ENCODE assay signal across 13 cellular contexts in the genomic region with DNA sequence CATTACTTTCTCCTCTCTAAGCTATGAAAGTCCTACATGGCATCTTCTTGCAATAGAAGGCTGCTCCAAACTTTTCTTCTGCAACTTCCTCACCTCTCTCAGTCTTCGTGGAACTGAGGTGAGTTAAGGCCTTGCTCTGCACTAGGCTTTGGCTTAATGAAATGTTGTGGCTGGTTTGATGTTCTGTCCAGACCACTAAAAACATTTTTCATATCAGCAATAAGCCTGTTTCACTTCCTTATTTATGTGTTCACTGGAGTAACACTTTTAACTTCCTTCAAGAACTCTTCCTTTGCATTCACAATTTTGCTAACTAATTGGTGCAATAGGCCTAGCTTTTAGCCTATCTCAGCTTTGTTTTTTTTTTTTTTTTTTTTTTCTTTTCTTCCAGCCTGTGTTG.
DNase-seq lines count a peak whose midpoint lies in the region; ATAC-seq and TF ChIP-seq lines count a peak whose summit lies in the region.
"Had no signal": no experiment of that assay in that cellular context is flagged by ENCODE, and none has a peak within 500 bp of the region (broad histone marks: within the 10 kb centered on the region; RNA-seq: fewer than 3 reads in every experiment).

No MANE protein-coding gene starts in this region.

- H3K9me2 ChIP-seq in OCI-LY7 (ENCODE audit: insufficient read depth, low read length) (no peaks in the 10 kb centered on the region), SK-N-SH (no peaks in the 10 kb centered on the region)

- POLR2A ChIA-PET in OCI-LY7 (lab: Charles Lee) (interaction anchor here (0.6 to 1.1 kb wide), 3 partner anchors 19 to 129 kb away, joined by 3 to 4 read pairs (median 3); no protein-coding TSS in a partner anchor), SK-N-SH (lab: Yijun Ruan, JAX) (no interaction called here)
- POLR2A ChIA-PET in activated CD4-positive, alpha-beta memory T cell treated with anti-CD3 and anti-CD28 coated beads for 36 hours (lab: Charles Lee): no interaction called here

- H3K4me3 Mint-ChIP-seq in activated CD4-positive, alpha-beta memory T cell treated with anti-CD3 and anti-CD28 coated beads for 36 hours: no peak overlapping the region
- H3K4me3 Mint-ChIP-seq: effector memory CD8-positive, alpha-beta T cell had no signal

- no peaks in the 10 kb centered on the region for H3K9me3 Mint-ChIP-seq in activated CD4-positive, alpha-beta memory T cell treated with anti-CD3 and anti-CD28 coated beads for 36 hours
- H3K9me3 Mint-ChIP-seq: activated naive CD4-positive, alpha-beta T cell treated with anti-CD3 and anti-CD28 coated beads, Interleukin-2, amount 50 U/mL, for 72 hours; effector memory CD8-positive, alpha-beta T cell had no signal

- H3K9ac ChIP-seq in SK-N-SH: no peak overlapping the region

- no peak for TF ChIP-seq POLR2A in heart left ventricle (IDR thresholded peaks at IDR 0.05)

- H3F3A ChIP-seq in SK-N-SH (replicated peaks; ENCODE audit: insufficient read depth): no peaks in the 10 kb centered on the region

- H3K36me3 Mint-ChIP-seq in activated CD4-positive, alpha-beta memory T cell treated with anti-CD3 and anti-CD28 coated beads for 36 hours: no peaks in the 10 kb centered on the region
- H3K36me3 Mint-ChIP-seq: activated naive CD4-positive, alpha-beta T cell treated with anti-CD3 and anti-CD28 coated beads, Interleukin-2, amount 50 U/mL, for 72 hours had no signal

- no peaks in the 10 kb centered on the region for H3K27me3 Mint-ChIP-seq in activated CD4-positive, alpha-beta memory T cell treated with anti-CD3 and anti-CD28 coated beads for 36 hours

- peaks cover 11% of the 10 kb centered on the region for H3K4me1 ChIP-seq in OCI-LY7 (ENCODE audit: insufficient read depth, low read length, poor library complexity, severe bottlenecking)
- no peaks in the 10 kb centered on the region for H3K4me1 ChIP-seq in heart left ventricle
- H3K4me1 ChIP-seq in foreskin keratinocyte: no peaks in the 10 kb centered on the region
- no peaks in the 10 kb centered on the region for H3K4me1 ChIP-seq in SK-N-SH (ENCODE audit: control insufficient read depth in 1 of 2, insufficient read depth in 2 of 2, low read depth in 1 of 2, low read length in 1 of 2)

- H3K4me2 ChIP-seq in OCI-LY7 (ENCODE audit: low read length) (peak overlapping the region; percentile 33), SK-N-SH (no peak overlapping the region)

- ATAC-seq in GM18517 (IDR thresholded peaks at IDR 0.05; ENCODE audit: unreplicated experiment) (peak; percentile 83), GM21576 (IDR thresholded peaks at IDR 0.05; ENCODE audit: unreplicated experiment) (peak; percentile 89), HG03280 (IDR thresholded peaks at IDR 0.05; ENCODE audit: unreplicated experiment) (peak; percentile 90), heart left ventricle (no peak), foreskin keratinocyte (no peak)
- ATAC-seq: activated naive CD4-positive, alpha-beta T cell treated with anti-CD3 and anti-CD28 coated beads, Interleukin-2, amount 50 U/mL, for 72 hours; effector memory CD8-positive, alpha-beta T cell had no signal

- TF ChIP-seq EP300 in SK-N-SH (IDR thresholded peaks at IDR 0.05; ENCODE audit: borderline replicate concordance in 1 of 2, low read depth in 1 of 2, low read length in 1 of 2): no peak

- TF ChIP-seq RAD21 in SK-N-SH (IDR thresholded peaks at IDR 0.05; ENCODE audit: low read length): no peak

- intact Hi-C loops in OCI-LY7 (cut with micrococcal nuclease; ENCODE audit: unreplicated experiment): no loop called here
- intact Hi-C loops in heart left ventricle (cut with DNase I): no loop called here
- intact Hi-C loops in activated CD4-positive, alpha-beta memory T cell treated with anti-CD3 and anti-CD28 coated beads for 36 hours (cut with micrococcal nuclease): no loop called here

- H3K4me3 ChIP-seq in OCI-LY7 (ENCODE audit: low read depth, low read length, poor library complexity, severe bottlenecking) (no peak overlapping the region), heart left ventricle (no peak overlapping the region), SK-N-SH (ENCODE audit: low read depth in 2 of 2, low read length in 1 of 2) (no peak overlapping the region)

- no peaks in the 10 kb centered on the region for H3K79me2 ChIP-seq in OCI-LY7 (ENCODE audit: insufficient read depth, low read depth, low read length)
- H3K79me2 ChIP-seq in SK-N-SH (ENCODE audit: insufficient read depth): no peaks in the 10 kb centered on the region

- no peak overlapping the region for H2AFZ ChIP-seq in OCI-LY7 (ENCODE audit: low read length)
- H2AFZ ChIP-seq in SK-N-SH (ENCODE audit: low read depth): no peak overlapping the region

- H3K36me3 ChIP-seq in OCI-LY7 (ENCODE audit: insufficient read depth, low read length) (no peaks in the 10 kb centered on the region), heart left ventricle (no peaks in the 10 kb centered on the region), SK-N-SH (replicated peaks in 1 of 2; ENCODE audit: control insufficient read depth in 1 of 2, insufficient read depth in 2 of 2, low read length in 1 of 2) (no peaks in the 10 kb centered on the region)
- H3K36me3 ChIP-seq: WERI-Rb-1 had no signal

- BruUV-seq in OCI-LY7 (replicated peaks; lab: Mats Ljungman, UMichigan): no TSS peak

- no peaks in the 10 kb centered on the region for H4K20me1 ChIP-seq in OCI-LY7 (ENCODE audit: insufficient read depth, low read length)
- H4K20me1 ChIP-seq in SK-N-SH (ENCODE audit: insufficient read depth): no peaks in the 10 kb centered on the region

- DNase-seq in OCI-LY7 (ENCODE audit: low spot score) (peak; percentile 58), heart left ventricle (no peak), foreskin keratinocyte (no peak), SK-N-SH (no peak)
- no peak for DNase-seq in activated CD4-positive, alpha-beta memory T cell treated with anti-CD3 and anti-CD28 coated beads for 36 hours
- DNase-seq: C1 segment of cervical spinal cord; effector memory CD8-positive, alpha-beta T cell; NCI-H1436 treated with DMSO at 0.1 percent for 48 hours had no signal

- WGBS in heart left ventricle, 4 donors: 75 to 80% (median 77%) methylated on average over 1 of the region's 1 CpG
- 56% methylated on average over 1 of the region's 1 CpG for WGBS in SK-N-SH (ENCODE audit: low lambda C conversion rate)

- H3K27ac Mint-ChIP-seq in activated CD4-positive, alpha-beta memory T cell treated with anti-CD3 and anti-CD28 coated beads for 36 hours: no peak overlapping the region
- H3K27ac Mint-ChIP-seq: activated naive CD4-positive, alpha-beta T cell treated with anti-CD3 and anti-CD28 coated beads, Interleukin-2, amount 50 U/mL, for 72 hours; effector memory CD8-positive, alpha-beta T cell had no signal

- CTCF ChIA-PET in OCI-LY7 (lab: Charles Lee; ENCODE audit: unreplicated experiment): no interaction called here
- CTCF ChIA-PET in activated CD4-positive, alpha-beta memory T cell treated with anti-CD3 and anti-CD28 coated beads for 36 hours (lab: Charles Lee): no interaction called here
- CTCF ChIA-PET in SK-N-SH (lab: Yijun Ruan, JAX): interaction anchor here (0.7 to 1.4 kb wide), 2 partner anchors 19 to 59 kb away, joined by 4 read pairs; no protein-coding TSS in a partner anchor

- no peaks in the 10 kb centered on the region for H3K4me1 Mint-ChIP-seq in activated CD4-positive, alpha-beta memory T cell treated with anti-CD3 and anti-CD28 coated beads for 36 hours (ENCODE audit: low read depth)

- no peak for TF ChIP-seq CTCF in OCI-LY7 (conservative IDR thresholded peaks at IDR 0.05; ENCODE audit: low read length)
- TF ChIP-seq CTCF in heart left ventricle (IDR thresholded peaks at IDR 0.05): no peak
- TF ChIP-seq CTCF in foreskin keratinocyte (conservative IDR thresholded peaks at IDR 0.05): no peak
- no peak for TF ChIP-seq CTCF in SK-N-SH (IDR thresholded peaks at IDR 0.05)

- H3K9me3 ChIP-seq in OCI-LY7 (ENCODE audit: low read length): no peaks in the 10 kb centered on the region
- peaks cover 0 to 4% (median 0%) of the 10 kb centered on the region in 12 donors for H3K9me3 ChIP-seq in heart left ventricle
- no peaks in the 10 kb centered on the region for H3K9me3 ChIP-seq in SK-N-SH

- H3K27ac ChIP-seq in OCI-LY7 (ENCODE audit: low read depth, low read length, poor library complexity, severe bottlenecking): no peak overlapping the region
- no peak overlapping the region for H3K27ac ChIP-seq in heart left ventricle
- no peak overlapping the region for H3K27ac ChIP-seq in foreskin keratinocyte
- no peak overlapping the region for H3K27ac ChIP-seq in SK-N-SH (ENCODE audit: low read depth in 2 of 2, low read length in 1 of 2)
- H3K27ac ChIP-seq: WERI-Rb-1 had no signal

- no peaks in the 10 kb centered on the region for H3K27me3 ChIP-seq in heart left ventricle
- H3K27me3 ChIP-seq in foreskin keratinocyte: no peaks in the 10 kb centered on the region
- no peaks in the 10 kb centered on the region for H3K27me3 ChIP-seq in SK-N-SH (ENCODE audit: insufficient read depth)

TF ChIP-seq in SK-N-SH, 30 proteins besides CTCF, POLR2A, EP300 and RAD21:
- no peak for TF ChIP-seq GABPA (IDR thresholded peaks at IDR 0.05; ENCODE audit: low read depth)
TF ChIP-seq in SK-N-SH: peak in this region for 0.

Comparison
In these comparisons a context has a peak if more than half of its experiments do, and no peak if none do; other contexts are left out.
1. ATAC-seq: peak in GM18517 (single experiment), GM21576 (single experiment) and HG03280 (single experiment); none in heart left ventricle (0 of 4) and foreskin keratinocyte (single experiment).